In genomic region chr9:3479516-3480352, GRCh38 we compare ENCODE assay signal across 10 cellular contexts. TPM values are rescaled to one million over a fixed set of nuclear protein-coding genes. Genes with fewer than 3 reads are reported as not detected.
A peak's percentile ranks its signal among the peaks of the same experiment; 100 is the strongest.
DNase-seq lines count a peak whose midpoint lies in the region; ATAC-seq and TF ChIP-seq lines count a peak whose summit lies in the region.
"Had no signal": no experiment of that assay in that cellular context is flagged by ENCODE, and none has a peak within 500 bp of the region (broad histone marks: within the 10 kb centered on the region; RNA-seq: fewer than 3 reads in every experiment).

No MANE protein-coding gene starts in this region.

- H3K4me1 ChIP-seq in PC-3 (ENCODE audit: insufficient read depth, low read length) = 0 out of 2 replicates have a peak, but pooled peaks cover 4% of the 10 kb centered on the region

- no peak overlapping the region for H3K9ac ChIP-seq in PC-3 (ENCODE audit: low read length)

- CTCF ChIA-PET in PC-3 (lab: Charles Lee) = no interaction called here

- no peak overlapping the region for H3K4me2 ChIP-seq in PC-3 (ENCODE audit: low read length)

- H3K27me3 Mint-ChIP-seq in activated naive CD8-positive, alpha-beta T cell treated with anti-CD3 and anti-CD28 coated beads for 36 hours = no peaks in the 10 kb centered on the region

- H3K36me3 Mint-ChIP-seq in activated naive CD8-positive, alpha-beta T cell treated with anti-CD3 and anti-CD28 coated beads for 36 hours = peaks cover 59% of the 10 kb centered on the region

- ATAC-seq in GM19452 (IDR thresholded peaks at IDR 0.05; ENCODE audit: unreplicated experiment) = peak; percentile 36
- peak; percentile 46 for ATAC-seq in HG03175 (IDR thresholded peaks at IDR 0.05; ENCODE audit: unreplicated experiment)
- ATAC-seq in PC-3 = no peak
- ATAC-seq: K562 had no signal

- H3K27ac ChIP-seq in PC-3 (ENCODE audit: low read length) = no peak overlapping the region

- no peaks in the 10 kb centered on the region for H3K9me3 ChIP-seq in PC-3 (ENCODE audit: low read length)

- H3K27ac Mint-ChIP-seq in activated naive CD8-positive, alpha-beta T cell treated with anti-CD3 and anti-CD28 coated beads for 36 hours = peak overlapping the region; percentile 75

- intact Hi-C loops in PC-3 (cut with micrococcal nuclease) = no loop called here

- H3K9me2 ChIP-seq in PC-3 (replicated peaks; ENCODE audit: low read length) = no peaks in the 10 kb centered on the region

- no peak for TF ChIP-seq CTCF in GM12864 (IDR thresholded peaks at IDR 0.05; ENCODE audit: low read depth, low read length, missing control alignments)
- no peak for TF ChIP-seq CTCF in PC-3 (conservative IDR thresholded peaks at IDR 0.05; ENCODE audit: low read depth, low read length)

- H3K4me1 Mint-ChIP-seq in activated naive CD8-positive, alpha-beta T cell treated with anti-CD3 and anti-CD28 coated beads for 36 hours = peaks cover 51% of the 10 kb centered on the region

- H3K27me3 ChIP-seq in PC-3 (ENCODE audit: low read length) = no peaks in the 10 kb centered on the region

- H3K4me3 ChIP-seq in GM12864 (ENCODE audit: low read depth, low read length) = no peak overlapping the region; the same call in 1 of the 2 replicates
- no peak overlapping the region for H3K4me3 ChIP-seq in PC-3 (ENCODE audit: low read length)
- H3K4me3 ChIP-seq: K562 had no signal

- DNase-seq in GM12864 (ENCODE audit: low read depth) (peak; percentile 72), NCI-H2196 treated with DMSO at 0.1 percent for 48 hours (lab: John Stamatoyannopoulos, UW; ENCODE audit: unreplicated experiment) (no peak), NCI-H226 (no peak), A172 (ENCODE audit: low spot score) (no peak), PC-3 (no peak)
- DNase-seq in activated naive CD8-positive, alpha-beta T cell treated with anti-CD3 and anti-CD28 coated beads for 36 hours = no peak
- DNase-seq: GDM1 had no signal

- H3K4me3 Mint-ChIP-seq in activated naive CD8-positive, alpha-beta T cell treated with anti-CD3 and anti-CD28 coated beads for 36 hours = no peak overlapping the region

- peaks cover 18% of the 10 kb centered on the region for H3K9me3 Mint-ChIP-seq in activated naive CD8-positive, alpha-beta T cell treated with anti-CD3 and anti-CD28 coated beads for 36 hours

- H3K36me3 ChIP-seq in PC-3 (ENCODE audit: low read depth, low read length) = no peaks in the 10 kb centered on the region

- no TSS peak for BruUV-seq in PC-3 (replicated peaks; lab: Mats Ljungman, UMichigan)

- H4K20me1 ChIP-seq in PC-3 (ENCODE audit: low read length) = no peaks in the 10 kb centered on the region

- POLR2A ChIA-PET in PC-3 (lab: Charles Lee; ENCODE audit: unreplicated experiment) = no interaction called here

- H3K79me2 ChIP-seq in PC-3 (ENCODE audit: low read length) = no peaks in the 10 kb centered on the region

- H2AFZ ChIP-seq in PC-3 (ENCODE audit: low read length) = no peak overlapping the region

- no peaks in the 10 kb centered on the region for H3F3A ChIP-seq in PC-3 (ENCODE audit: low read length, unreplicated experiment)

RNA-seq across cellular contexts. Expression of gene RFX3, which starts 46.1 kb away (rescaled TPM):
- 10 to 100 TPM; 10.1 to 10.4 TPM for total RNA-seq in activated naive CD8-positive, alpha-beta T cell treated with anti-CD3 and anti-CD28 coated beads for 36 hours
- 1.9 and 3.1 TPM in 2 replicates for total RNA-seq in A172 (2014; rRNA removed; shearing (Covaris generic))
- 2.3 and 4.5 TPM in 2 replicates for total RNA-seq in PC-3 (2014; rRNA removed)
